Comparison of ENCODE assay signal across 22 cellular contexts in genomic region chr1:235275836-235276235, GRCh38. TPM values are rescaled to one million over a fixed set of nuclear protein-coding genes. Genes with fewer than 3 reads are reported as not detected.
A peak's percentile ranks its signal among the peaks of the same experiment; 100 is the strongest.
DNase-seq lines count a peak whose midpoint lies in the region; ATAC-seq and TF ChIP-seq lines count a peak whose summit lies in the region.
"Had no signal": no experiment of that assay in that cellular context is flagged by ENCODE, and none has a peak within 500 bp of the region (broad histone marks: within the 10 kb centered on the region; RNA-seq: fewer than 3 reads in every experiment).

No MANE protein-coding gene starts in this region.

- H3K36me3 ChIP-seq in Karpas-422 (ENCODE audit: insufficient read depth, low read length): no peaks in the 10 kb centered on the region
- H3K36me3 ChIP-seq: vagina had no signal

- CTCF ChIA-PET in Calu3 (lab: Charles Lee): interaction anchor here (0.5 kb wide), 1 partner anchor 28 kb away, joined by 4 read pairs; no protein-coding TSS in a partner anchor

- peaks cover 0 to 5% of the 10 kb centered on the region in 2 donors for H3K36me3 Mint-ChIP-seq in activated naive CD4-positive, alpha-beta T cell treated with anti-CD3 and anti-CD28 coated beads, Interleukin-2, amount 50 U/mL, for 72 hours
- H3K36me3 Mint-ChIP-seq in effector memory CD8-positive, alpha-beta T cell (ENCODE audit: insufficient read depth): peaks cover 44% of the 10 kb centered on the region
- H3K36me3 Mint-ChIP-seq in Calu3 (ENCODE audit: insufficient read depth, unreplicated experiment): no peaks in the 10 kb centered on the region
- H3K36me3 Mint-ChIP-seq: mesothelial cell of epicardium had no signal

- DNase-seq in activated naive CD4-positive, alpha-beta T cell treated with anti-CD3 and anti-CD28 coated beads, Interleukin-2, amount 50 U/mL, for 72 hours (ENCODE audit: low spot score in 2 of 2): no peak
- no peak for DNase-seq in activated naive CD4-positive, alpha-beta T cell treated with anti-CD3 and anti-CD28 coated beads, Interleukin-2, amount 50 U/mL, for 16 hours
- DNase-seq in Karpas-422 (peak; percentile 63), mesenteric fat pad (ENCODE audit: low spot score) (no peak), Calu3 (no peak)
- DNase-seq in effector memory CD8-positive, alpha-beta T cell: no peak
- DNase-seq: activated CD4-positive, alpha-beta T cell treated with anti-CD3 and anti-CD28 coated beads for 4 hours; activated T-cell treated with anti-CD3 and anti-CD28 coated beads, Interleukin-2, amount 50 U/mL, for 4 hours; anterior cingulate cortex; cerebellar nuclear complex; endodermal cell; kidney; NCI-H1048; NCI-H2081 treated with DMSO at 0.1 percent for 48 hours; NCI-H524 treated with DMSO at 0.1 percent for 48 hours; stimulated activated CD4-positive, alpha-beta T cell treated with anti-CD3 and anti-CD28 coated beads, Interleukin-15, amount 100 ng/mL, for 24 hours; T1000 had no signal

- no peak for ATAC-seq in activated naive CD4-positive, alpha-beta T cell treated with anti-CD3 and anti-CD28 coated beads, Interleukin-2, amount 50 U/mL, for 72 hours
- no peak for ATAC-seq in effector memory CD8-positive, alpha-beta T cell (replicated peaks)
- ATAC-seq in HG02610 (IDR thresholded peaks at IDR 0.05; ENCODE audit: unreplicated experiment) (no peak), GM21825 (IDR thresholded peaks at IDR 0.05; ENCODE audit: unreplicated experiment) (no peak)

- peaks cover 94% of the 10 kb centered on the region for H3K79me2 ChIP-seq in Karpas-422 (ENCODE audit: low read length)

- peak overlapping the region; percentile 46 to 74 for H3K27ac Mint-ChIP-seq in activated naive CD4-positive, alpha-beta T cell treated with anti-CD3 and anti-CD28 coated beads, Interleukin-2, amount 50 U/mL, for 72 hours
- peak overlapping the region in 1 of 2 donors; percentile 45 for H3K27ac Mint-ChIP-seq in effector memory CD8-positive, alpha-beta T cell
- H3K27ac Mint-ChIP-seq in Calu3 (ENCODE audit: unreplicated experiment): no peak overlapping the region
- H3K27ac Mint-ChIP-seq: endodermal cell, mesothelial cell of epicardium had no signal

- no peaks in the 10 kb centered on the region for H4K20me1 ChIP-seq in Karpas-422 (ENCODE audit: insufficient read depth, low read depth, low read length)

- no peaks in the 10 kb centered on the region for H3K27me3 Mint-ChIP-seq in effector memory CD8-positive, alpha-beta T cell
- H3K27me3 Mint-ChIP-seq in Calu3 (ENCODE audit: unreplicated experiment): no peaks in the 10 kb centered on the region

- peak overlapping the region; percentile 84 for H3K27ac ChIP-seq in Karpas-422 (ENCODE audit: low read length)
- H3K27ac ChIP-seq: hepatocyte, vagina had no signal

- peak overlapping the region; percentile 33 for H3K9ac ChIP-seq in Karpas-422 (ENCODE audit: low read length)

- peak overlapping the region; percentile 62 for H3K4me2 ChIP-seq in Karpas-422 (ENCODE audit: low read depth, low read length, poor library complexity, severe bottlenecking)
- H3K4me2 ChIP-seq: hepatocyte had no signal

- H3K4me3 ChIP-seq in Karpas-422 (ENCODE audit: low read length): peak overlapping the region; percentile 20
- H3K4me3 ChIP-seq: hepatocyte, vagina had no signal

- peak overlapping the region; percentile 14 to 55 for H3K4me3 Mint-ChIP-seq in effector memory CD8-positive, alpha-beta T cell
- no peak overlapping the region for H3K4me3 Mint-ChIP-seq in Calu3 (ENCODE audit: low read depth, unreplicated experiment)
- H3K4me3 Mint-ChIP-seq: activated T-cell treated with anti-CD3 and anti-CD28 coated beads, Interleukin-2, amount 50 U/mL, for 4 hours; endodermal cell; mesothelial cell of epicardium had no signal

- no peak for TF ChIP-seq CTCF in Calu3 (IDR thresholded peaks at IDR 0.05; ENCODE audit: unreplicated experiment)

- peaks cover 56% of the 10 kb centered on the region for H3K4me1 ChIP-seq in Karpas-422 (ENCODE audit: low read length)

- H3K9me2 ChIP-seq in Karpas-422 (replicated peaks; ENCODE audit: insufficient read depth, low read length): no peaks in the 10 kb centered on the region

- no peaks in the 10 kb centered on the region for H3K27me3 ChIP-seq in Karpas-422 (ENCODE audit: low read length)
- H3K27me3 ChIP-seq: hepatocyte, vagina had no signal

- H3K9me3 ChIP-seq in Karpas-422 (ENCODE audit: low read length): no peaks in the 10 kb centered on the region
- H3K9me3 ChIP-seq: vagina had no signal

- H3K9me3 Mint-ChIP-seq in activated naive CD4-positive, alpha-beta T cell treated with anti-CD3 and anti-CD28 coated beads, Interleukin-2, amount 50 U/mL, for 72 hours: no peaks in the 10 kb centered on the region
- no peaks in the 10 kb centered on the region for H3K9me3 Mint-ChIP-seq in effector memory CD8-positive, alpha-beta T cell
- H3K9me3 Mint-ChIP-seq in Calu3 (ENCODE audit: low read depth, unreplicated experiment): no peaks in the 10 kb centered on the region
- H3K9me3 Mint-ChIP-seq: activated T-cell treated with anti-CD3 and anti-CD28 coated beads, Interleukin-2, amount 50 U/mL, for 4 hours; endodermal cell; mesothelial cell of epicardium had no signal

- intact Hi-C loops in Calu3 (cut with micrococcal nuclease; ENCODE audit: unreplicated experiment): no loop called here

- H2AFZ ChIP-seq in Karpas-422 (ENCODE audit: low read length): no peak overlapping the region
- H2AFZ ChIP-seq: hepatocyte had no signal

- peaks cover 45 to 70% of the 10 kb centered on the region in 2 donors for H3K4me1 Mint-ChIP-seq in effector memory CD8-positive, alpha-beta T cell (ENCODE audit: low read depth in 2 of 2)
- H3K4me1 Mint-ChIP-seq in Calu3 (ENCODE audit: low read depth, unreplicated experiment): peaks cover 20% of the 10 kb centered on the region

- no TSS peak for BruUV-seq in Calu3 (replicated peaks; lab: Mats Ljungman, UMichigan)

RNA-seq across cellular contexts. Expression of gene ARID4B, which starts 52.1 kb away (rescaled TPM):
- 10 to 100 TPM; 58.4 to 65.7 TPM for total RNA-seq in activated naive CD4-positive, alpha-beta T cell treated with anti-CD3 and anti-CD28 coated beads, Interleukin-2, amount 50 U/mL, for 72 hours
- 43.6 and 56.4 TPM in 2 replicates for total RNA-seq in Karpas-422 (2014; rRNA removed; shearing (Covaris generic); ENCODE audit: low replicate concordance)
- 25.2 TPM for total RNA-seq in mesenteric fat pad
- total RNA-seq in Calu3 (2022): 46.3 and 56.6 TPM in 2 replicates

RNA-seq across cellular contexts. Expression of gene GGPS1, which starts 52.5 kb away (rescaled TPM):
- total RNA-seq in activated naive CD4-positive, alpha-beta T cell treated with anti-CD3 and anti-CD28 coated beads, Interleukin-2, amount 50 U/mL, for 72 hours: 10 to 100 TPM; 33.6 to 36.1 TPM
- 13.9 and 45.3 TPM in 2 replicates for total RNA-seq in Karpas-422 (2014; rRNA removed; shearing (Covaris generic); ENCODE audit: low replicate concordance)
- total RNA-seq in mesenteric fat pad: 31.2 TPM
- 40.5 and 45.6 TPM in 2 replicates for total RNA-seq in Calu3 (2022)
